ENCODE assay signal across 1 cellular context in the genomic region with DNA sequence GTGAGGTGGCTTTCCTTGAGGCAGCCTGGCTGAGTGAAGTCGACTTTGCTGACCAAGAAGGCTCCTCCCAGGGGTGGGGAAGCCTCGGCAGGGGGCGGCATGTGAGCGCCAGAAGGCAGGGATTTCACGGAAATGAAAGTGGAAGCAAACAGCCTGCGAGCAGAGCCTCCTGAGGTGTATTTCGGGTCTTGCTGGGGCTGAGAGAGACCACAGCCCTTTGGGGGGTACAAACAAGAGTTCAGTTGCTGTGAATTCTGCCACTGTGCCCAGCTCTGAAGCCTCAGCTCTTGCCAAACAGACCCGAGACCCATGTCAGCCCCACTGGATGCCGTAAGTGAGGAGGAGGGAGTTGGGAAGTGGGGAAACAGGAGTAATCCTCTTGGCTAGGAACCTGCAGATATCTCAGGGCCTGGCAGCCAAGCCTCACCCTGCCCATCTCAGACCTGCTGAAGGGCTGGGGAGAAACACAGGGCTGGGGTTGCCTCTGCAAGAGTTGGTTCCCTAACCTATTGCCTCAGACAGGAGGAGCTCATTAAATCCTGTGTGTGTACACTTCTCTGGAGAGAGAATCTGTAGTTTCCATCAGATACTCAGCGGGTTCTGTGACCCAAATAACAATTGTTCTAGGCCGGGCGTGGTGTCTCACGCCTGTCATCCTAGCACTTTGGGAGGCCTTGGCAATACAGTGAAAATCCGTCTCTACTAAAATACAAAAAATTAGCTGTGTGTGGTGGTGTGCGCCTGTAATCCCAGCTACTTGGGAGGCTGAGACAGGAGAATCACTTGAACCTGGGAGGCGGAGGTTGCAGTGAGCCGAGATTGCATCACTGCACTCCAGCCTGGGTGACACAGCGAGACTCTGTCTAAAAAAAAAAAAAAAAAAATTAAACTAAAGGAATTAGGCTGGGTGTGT.
TF ChIP-seq lines count a peak whose summit lies in the region.

A gene (plus strand): TSS at position 146 of the 913 bp plus-strand sequence. CDS start 164 bp downstream, at position 310.

TF ChIP-seq in WTC11, 78 proteins besides CTCF, POLR2A, EP300 and RAD21 (continued from another document):
- TF ChIP-seq, protein P1, sequence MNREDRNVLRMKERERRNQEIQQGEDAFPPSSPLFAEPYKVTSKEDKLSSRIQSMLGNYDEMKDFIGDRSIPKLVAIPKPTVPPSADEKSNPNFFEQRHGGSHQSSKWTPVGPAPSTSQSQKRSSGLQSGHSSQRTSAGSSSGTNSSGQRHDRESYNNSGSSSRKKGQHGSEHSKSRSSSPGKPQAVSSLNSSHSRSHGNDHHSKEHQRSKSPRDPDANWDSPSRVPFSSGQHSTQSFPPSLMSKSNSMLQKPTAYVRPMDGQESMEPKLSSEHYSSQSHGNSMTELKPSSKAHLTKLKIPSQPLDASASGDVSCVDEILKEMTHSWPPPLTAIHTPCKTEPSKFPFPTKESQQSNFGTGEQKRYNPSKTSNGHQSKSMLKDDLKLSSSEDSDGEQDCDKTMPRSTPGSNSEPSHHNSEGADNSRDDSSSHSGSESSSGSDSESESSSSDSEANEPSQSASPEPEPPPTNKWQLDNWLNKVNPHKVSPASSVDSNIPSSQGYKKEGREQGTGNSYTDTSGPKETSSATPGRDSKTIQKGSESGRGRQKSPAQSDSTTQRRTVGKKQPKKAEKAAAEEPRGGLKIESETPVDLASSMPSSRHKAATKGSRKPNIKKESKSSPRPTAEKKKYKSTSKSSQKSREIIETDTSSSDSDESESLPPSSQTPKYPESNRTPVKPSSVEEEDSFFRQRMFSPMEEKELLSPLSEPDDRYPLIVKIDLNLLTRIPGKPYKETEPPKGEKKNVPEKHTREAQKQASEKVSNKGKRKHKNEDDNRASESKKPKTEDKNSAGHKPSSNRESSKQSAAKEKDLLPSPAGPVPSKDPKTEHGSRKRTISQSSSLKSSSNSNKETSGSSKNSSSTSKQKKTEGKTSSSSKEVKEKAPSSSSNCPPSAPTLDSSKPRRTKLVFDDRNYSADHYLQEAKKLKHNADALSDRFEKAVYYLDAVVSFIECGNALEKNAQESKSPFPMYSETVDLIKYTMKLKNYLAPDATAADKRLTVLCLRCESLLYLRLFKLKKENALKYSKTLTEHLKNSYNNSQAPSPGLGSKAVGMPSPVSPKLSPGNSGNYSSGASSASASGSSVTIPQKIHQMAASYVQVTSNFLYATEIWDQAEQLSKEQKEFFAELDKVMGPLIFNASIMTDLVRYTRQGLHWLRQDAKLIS (CRISPR knock-in tag; IDR thresholded peaks at IDR 0.05; ENCODE audit: borderline replicate concordance), result no peak
- TF ChIP-seq JAZF1 (CRISPR knock-in tag; IDR thresholded peaks at IDR 0.05) (no peak), RORB (CRISPR knock-in tag; IDR thresholded peaks at IDR 0.05) (no peak), ETV6 (CRISPR knock-in tag; IDR thresholded peaks at IDR 0.05) (peak; percentile 84), ZNF423 (CRISPR knock-in tag; IDR thresholded peaks at IDR 0.05) (no peak), GABPB1 (CRISPR knock-in tag; IDR thresholded peaks at IDR 0.05) (peak; percentile 62; the same call in 1 of the 2 replicates), FOXP1 (CRISPR knock-in tag; IDR thresholded peaks at IDR 0.05; ENCODE audit: borderline replicate concordance) (no peak), HMGA2 (CRISPR knock-in tag; IDR thresholded peaks at IDR 0.05) (no peak), ZNF263 (CRISPR knock-in tag; IDR thresholded peaks at IDR 0.05; ENCODE audit: low read depth) (no peak), SMAD3 (CRISPR knock-in tag; IDR thresholded peaks at IDR 0.05; ENCODE audit: borderline replicate concordance) (no peak), TCF7 (CRISPR knock-in tag; IDR thresholded peaks at IDR 0.05; ENCODE audit: low read depth) (no peak), TP53 (CRISPR knock-in tag; IDR thresholded peaks at IDR 0.05) (no peak), TEAD4 (CRISPR knock-in tag; IDR thresholded peaks at IDR 0.05) (no peak), ZNF232 (CRISPR knock-in tag; IDR thresholded peaks at IDR 0.05) (no peak), ZNF219 (CRISPR knock-in tag; IDR thresholded peaks at IDR 0.05; ENCODE audit: borderline replicate concordance) (no peak), ESRRA (CRISPR knock-in tag; IDR thresholded peaks at IDR 0.05; ENCODE audit: borderline replicate concordance) (no peak), ATF1 (CRISPR knock-in tag; IDR thresholded peaks at IDR 0.05) (no peak)
- TF ChIP-seq, protein P2, sequence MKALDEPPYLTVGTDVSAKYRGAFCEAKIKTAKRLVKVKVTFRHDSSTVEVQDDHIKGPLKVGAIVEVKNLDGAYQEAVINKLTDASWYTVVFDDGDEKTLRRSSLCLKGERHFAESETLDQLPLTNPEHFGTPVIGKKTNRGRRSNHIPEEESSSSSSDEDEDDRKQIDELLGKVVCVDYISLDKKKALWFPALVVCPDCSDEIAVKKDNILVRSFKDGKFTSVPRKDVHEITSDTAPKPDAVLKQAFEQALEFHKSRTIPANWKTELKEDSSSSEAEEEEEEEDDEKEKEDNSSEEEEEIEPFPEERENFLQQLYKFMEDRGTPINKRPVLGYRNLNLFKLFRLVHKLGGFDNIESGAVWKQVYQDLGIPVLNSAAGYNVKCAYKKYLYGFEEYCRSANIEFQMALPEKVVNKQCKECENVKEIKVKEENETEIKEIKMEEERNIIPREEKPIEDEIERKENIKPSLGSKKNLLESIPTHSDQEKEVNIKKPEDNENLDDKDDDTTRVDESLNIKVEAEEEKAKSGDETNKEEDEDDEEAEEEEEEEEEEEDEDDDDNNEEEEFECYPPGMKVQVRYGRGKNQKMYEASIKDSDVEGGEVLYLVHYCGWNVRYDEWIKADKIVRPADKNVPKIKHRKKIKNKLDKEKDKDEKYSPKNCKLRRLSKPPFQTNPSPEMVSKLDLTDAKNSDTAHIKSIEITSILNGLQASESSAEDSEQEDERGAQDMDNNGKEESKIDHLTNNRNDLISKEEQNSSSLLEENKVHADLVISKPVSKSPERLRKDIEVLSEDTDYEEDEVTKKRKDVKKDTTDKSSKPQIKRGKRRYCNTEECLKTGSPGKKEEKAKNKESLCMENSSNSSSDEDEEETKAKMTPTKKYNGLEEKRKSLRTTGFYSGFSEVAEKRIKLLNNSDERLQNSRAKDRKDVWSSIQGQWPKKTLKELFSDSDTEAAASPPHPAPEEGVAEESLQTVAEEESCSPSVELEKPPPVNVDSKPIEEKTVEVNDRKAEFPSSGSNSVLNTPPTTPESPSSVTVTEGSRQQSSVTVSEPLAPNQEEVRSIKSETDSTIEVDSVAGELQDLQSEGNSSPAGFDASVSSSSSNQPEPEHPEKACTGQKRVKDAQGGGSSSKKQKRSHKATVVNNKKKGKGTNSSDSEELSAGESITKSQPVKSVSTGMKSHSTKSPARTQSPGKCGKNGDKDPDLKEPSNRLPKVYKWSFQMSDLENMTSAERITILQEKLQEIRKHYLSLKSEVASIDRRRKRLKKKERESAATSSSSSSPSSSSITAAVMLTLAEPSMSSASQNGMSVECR (CRISPR knock-in tag; IDR thresholded peaks at IDR 0.05; ENCODE audit: borderline replicate concordance), result no peak
- TF ChIP-seq, protein P3, sequence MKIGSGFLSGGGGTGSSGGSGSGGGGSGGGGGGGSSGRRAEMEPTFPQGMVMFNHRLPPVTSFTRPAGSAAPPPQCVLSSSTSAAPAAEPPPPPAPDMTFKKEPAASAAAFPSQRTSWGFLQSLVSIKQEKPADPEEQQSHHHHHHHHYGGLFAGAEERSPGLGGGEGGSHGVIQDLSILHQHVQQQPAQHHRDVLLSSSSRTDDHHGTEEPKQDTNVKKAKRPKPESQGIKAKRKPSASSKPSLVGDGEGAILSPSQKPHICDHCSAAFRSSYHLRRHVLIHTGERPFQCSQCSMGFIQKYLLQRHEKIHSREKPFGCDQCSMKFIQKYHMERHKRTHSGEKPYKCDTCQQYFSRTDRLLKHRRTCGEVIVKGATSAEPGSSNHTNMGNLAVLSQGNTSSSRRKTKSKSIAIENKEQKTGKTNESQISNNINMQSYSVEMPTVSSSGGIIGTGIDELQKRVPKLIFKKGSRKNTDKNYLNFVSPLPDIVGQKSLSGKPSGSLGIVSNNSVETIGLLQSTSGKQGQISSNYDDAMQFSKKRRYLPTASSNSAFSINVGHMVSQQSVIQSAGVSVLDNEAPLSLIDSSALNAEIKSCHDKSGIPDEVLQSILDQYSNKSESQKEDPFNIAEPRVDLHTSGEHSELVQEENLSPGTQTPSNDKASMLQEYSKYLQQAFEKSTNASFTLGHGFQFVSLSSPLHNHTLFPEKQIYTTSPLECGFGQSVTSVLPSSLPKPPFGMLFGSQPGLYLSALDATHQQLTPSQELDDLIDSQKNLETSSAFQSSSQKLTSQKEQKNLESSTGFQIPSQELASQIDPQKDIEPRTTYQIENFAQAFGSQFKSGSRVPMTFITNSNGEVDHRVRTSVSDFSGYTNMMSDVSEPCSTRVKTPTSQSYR (CRISPR knock-in tag; IDR thresholded peaks at IDR 0.05), result no peak
